In the genomic region with DNA sequence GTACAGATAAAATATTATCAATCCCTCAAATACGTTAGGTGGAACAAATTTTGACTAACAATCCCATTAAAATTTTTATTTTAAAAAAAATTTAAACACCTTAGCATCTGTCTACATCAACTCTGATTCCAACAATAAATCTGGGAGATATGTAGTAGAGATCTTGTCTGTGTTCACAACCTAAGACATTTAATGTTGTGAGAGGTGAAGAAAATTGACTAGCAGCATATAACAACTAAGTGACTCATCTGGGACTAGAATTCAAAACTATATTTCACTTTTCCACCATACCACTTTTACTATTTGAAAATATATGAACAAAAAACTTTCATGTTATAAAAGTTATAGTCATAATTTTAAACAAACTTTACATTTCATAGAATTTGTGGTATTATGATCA, we compare ENCODE assay signal across 14 cellular contexts.
"Had no signal": no experiment of that assay in that cellular context is flagged by ENCODE, and none has a peak within 500 bp of the region (broad histone marks: within the 10 kb centered on the region; RNA-seq: fewer than 3 reads in every experiment).

No MANE protein-coding gene starts in this region.

- H3K27ac ChIP-seq: foreskin keratinocyte, left lung, ovary, skin epidermis, uterus had no signal

- DNase-seq: activated CD4-positive, alpha-beta T cell treated with anti-CD3 and anti-CD28 coated beads, Interleukin-2, amount 10 ng/mL, durations not matched to agents 7 days and 5 days; activated CD4-positive, CD25-positive, alpha-beta regulatory T cell; activated naive CD4-positive, alpha-beta T cell treated with anti-CD3 and anti-CD28 coated beads, Interleukin-2, amount 50 U/mL, for 16 hours; amygdala; effector memory CD8-positive, alpha-beta T cell; erythroblast; foreskin keratinocyte; head of caudate nucleus; left lung; ovary; T-helper 2 cell; uterus had no signal

- H3K27me3 ChIP-seq: foreskin keratinocyte, left lung, ovary, uterus had no signal

- FAIRE-seq: keratinocyte had no signal

- H3K36me3 ChIP-seq: ovary, uterus had no signal

- H3K9me3 ChIP-seq: left lung, ovary, uterus had no signal

- H3K4me3 ChIP-seq: left lung, ovary, skin epidermis, uterus had no signal

- H3K4me1 ChIP-seq: uterus had no signal

- ATAC-seq: effector memory CD8-positive, alpha-beta T cell; foreskin keratinocyte; left lung had no signal
